22 cellular contexts compared by ENCODE assay signal in the genomic region with DNA sequence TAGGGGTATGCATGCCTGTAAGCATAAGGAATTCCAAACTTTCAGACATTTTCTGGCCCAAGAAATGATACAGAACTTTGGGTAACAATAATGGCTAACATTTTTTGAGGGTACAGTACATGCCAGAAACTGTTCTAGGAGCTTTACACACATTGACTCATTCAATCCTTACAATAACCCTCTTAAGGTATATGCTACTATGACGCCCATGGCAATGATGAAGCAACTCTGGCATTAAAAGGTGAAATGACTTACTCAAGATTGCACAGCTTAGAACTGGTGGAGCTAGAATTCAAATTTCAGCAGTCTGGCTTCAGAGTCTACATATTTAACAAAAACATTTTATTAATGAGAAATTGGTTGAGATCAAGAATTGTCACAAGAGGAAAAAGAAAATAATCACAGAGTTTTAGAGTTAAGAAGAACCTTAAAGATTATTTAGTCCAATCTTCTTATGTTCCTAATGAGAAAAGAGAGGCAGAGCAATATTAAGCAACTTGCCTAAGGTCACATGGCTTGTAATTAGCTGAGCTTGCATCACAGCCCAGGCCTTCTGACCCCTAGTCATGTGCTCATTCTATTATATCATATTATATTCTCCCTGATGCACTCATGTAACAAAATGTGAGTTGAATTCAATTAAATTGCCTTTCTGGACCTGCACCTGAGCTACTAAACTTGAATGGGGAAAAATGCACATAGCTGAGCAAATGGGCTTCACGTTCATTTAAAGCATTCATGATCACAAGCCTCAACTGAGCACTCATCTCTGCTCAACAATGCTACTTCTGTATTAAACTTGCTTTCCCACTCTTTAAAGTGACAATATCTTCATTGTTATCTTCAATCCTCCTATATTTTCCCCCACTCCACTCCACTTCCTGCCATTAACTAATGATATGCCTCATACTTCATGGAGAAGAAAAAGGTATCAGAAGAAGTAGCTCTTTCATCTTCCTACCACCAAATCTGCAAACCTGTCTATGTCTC.
DNase-seq lines count a peak whose midpoint lies in the region; ATAC-seq, FAIRE-seq and TF ChIP-seq lines count a peak whose summit lies in the region.
"Had no signal": no experiment of that assay in that cellular context is flagged by ENCODE, and none has a peak within 500 bp of the region (broad histone marks: within the 10 kb centered on the region; RNA-seq: fewer than 3 reads in every experiment).

No MANE protein-coding gene starts in this region.

- H3K9ac ChIP-seq in trophoblast cell (ENCODE audit: low read length): no peak overlapping the region

- FAIRE-seq in GM12891 (lab: Jason Lieb, UNC): peak; percentile 74

- in situ Hi-C loops in SK-MEL-5 (cut with HindIII; ENCODE audit: low pct_unique_long_range_greater_than_20kb, low sequenced_read_pairs) (no loop called here), gastrocnemius medialis (cut with MboI; ENCODE audit: low sequenced_read_pairs in 4 of 4) (no loop called here)

- no peak overlapping the region for H3K14ac ChIP-seq in trophoblast cell (ENCODE audit: low read length)

- no peak overlapping the region for H2BK120ac ChIP-seq in trophoblast cell (ENCODE audit: insufficient read depth, low read length, poor library complexity)

- no peak overlapping the region for H2BK12ac ChIP-seq in trophoblast cell (ENCODE audit: low read length)

- TF ChIP-seq POLR2A in GM12891 (IDR thresholded peaks at IDR 0.05; ENCODE audit: low read depth, low read length) (no peak), gastrocnemius medialis (IDR thresholded peaks at IDR 0.05) (no peak)

- H3K79me2 ChIP-seq in trophoblast cell (ENCODE audit: control insufficient read depth, insufficient read depth, low read length, poor library complexity): no peaks in the 10 kb centered on the region

- TF ChIP-seq CTCF in epithelial cell of esophagus (IDR thresholded peaks at IDR 0.05; ENCODE audit: insufficient read depth, low read depth, low read length, missing control alignments) (no peak), natural killer cell (IDR thresholded peaks at IDR 0.05) (no peak), GM20000 (IDR thresholded peaks at IDR 0.05; ENCODE audit: extremely low read depth, missing control alignments) (no peak), gastrocnemius medialis (IDR thresholded peaks at IDR 0.05 in 4 of 5, conservative IDR thresholded peaks at IDR 0.05 in 1 of 5) (no peak)

- H3K36me3 ChIP-seq in trophoblast cell (ENCODE audit: control insufficient read depth in 1 of 2, insufficient read depth in 2 of 2, low read length in 2 of 2): no peaks in the 10 kb centered on the region
- no peaks in the 10 kb centered on the region for H3K36me3 ChIP-seq in gastrocnemius medialis
- H3K36me3 ChIP-seq: upper lobe of left lung had no signal

- no peaks in the 10 kb centered on the region for H3K79me1 ChIP-seq in trophoblast cell (ENCODE audit: low read length)

- H3K27me3 ChIP-seq in trophoblast cell (ENCODE audit: insufficient read depth, low read length) (no peaks in the 10 kb centered on the region), gastrocnemius medialis (no peaks in the 10 kb centered on the region)
- H3K27me3 ChIP-seq: upper lobe of left lung had no signal

- no peak overlapping the region for H3K4ac ChIP-seq in trophoblast cell (ENCODE audit: low read depth, low read length)

- H4K91ac ChIP-seq in trophoblast cell (ENCODE audit: low read depth, low read length): no peak overlapping the region

- H3K9me3 ChIP-seq in trophoblast cell (ENCODE audit: insufficient read depth, low read depth, low read length): no peaks in the 10 kb centered on the region
- no peaks in the 10 kb centered on the region for H3K9me3 ChIP-seq in gastrocnemius medialis
- H3K9me3 ChIP-seq: upper lobe of left lung had no signal

- H2AK5ac ChIP-seq in trophoblast cell (ENCODE audit: low read length): no peak overlapping the region

- H3K4me2 ChIP-seq in trophoblast cell (ENCODE audit: low read length): no peak overlapping the region

- H3K18ac ChIP-seq in trophoblast cell (ENCODE audit: low read length): no peak overlapping the region

- intact Hi-C loops in natural killer cell (cut with micrococcal nuclease) (no loop called here), gastrocnemius medialis (cut with DNase I; ENCODE audit: low total_unique reads) (no loop called here)

- H2AFZ ChIP-seq in trophoblast cell (ENCODE audit: insufficient read depth, low read length, poor library complexity): no peak overlapping the region

- no CpG with 5 or more reads among the region's 2 CpGs for WGBS in trophoblast cell (ENCODE audit: extremely low coverage, insufficient coverage, insufficient read length)

- no peak overlapping the region for H4K8ac ChIP-seq in trophoblast cell (ENCODE audit: low read depth, low read length)

- H3K4me3 Mint-ChIP-seq in natural killer cell: no peak overlapping the region
- H3K4me3 Mint-ChIP-seq: activated naive CD8-positive, alpha-beta T cell treated with anti-CD3 and anti-CD28 coated beads, Interleukin-2, amount 50 U/mL, for 24 hours; CD8-positive, alpha-beta T cell; central memory CD8-positive, alpha-beta T cell; effector memory CD8-positive, alpha-beta T cell had no signal

- no peak for DNase-seq in GM12891 (ENCODE audit: insufficient read length, low spot score)
- peak; percentile 90 for DNase-seq in SK-MEL-5 (ENCODE audit: low read depth, low spot score)
- peak; percentile 90 for DNase-seq in epithelial cell of esophagus (ENCODE audit: low read depth)
- peak; percentile 23 to 62 for DNase-seq in trophoblast cell
- DNase-seq in natural killer cell: no peak
- DNase-seq in GM20000 (ENCODE audit: low spot score): no peak
- no peak for DNase-seq in gastrocnemius medialis
- DNase-seq: activated CD4-positive, alpha-beta T cell treated with anti-CD3 and anti-CD28 coated beads for 1 hour; activated naive CD8-positive, alpha-beta T cell treated with anti-CD3 and anti-CD28 coated beads, Interleukin-2, amount 50 U/mL, for 24 hours; CD8-positive, alpha-beta T cell; effector memory CD8-positive, alpha-beta T cell; left cardiac atrium; NCI-H1048; NCI-H2081 treated with DMSO at 0.1 percent for 48 hours; NCI-H526; PC-3; stimulated activated naive CD4-positive, alpha-beta T cell treated with Interleukin-2 at 50 U/mL for 16 hours; T1000; upper lobe of left lung had no signal

- no peak overlapping the region for H3K4me3 ChIP-seq in epithelial cell of esophagus (ENCODE audit: low read length)
- no peak overlapping the region for H3K4me3 ChIP-seq in trophoblast cell (ENCODE audit: low read depth, low read length)
- no peak overlapping the region for H3K4me3 ChIP-seq in gastrocnemius medialis
- H3K4me3 ChIP-seq: SK-N-MC, upper lobe of left lung had no signal

- H3K27ac Mint-ChIP-seq in natural killer cell: no peak overlapping the region
- H3K27ac Mint-ChIP-seq: activated naive CD8-positive, alpha-beta T cell treated with anti-CD3 and anti-CD28 coated beads, Interleukin-2, amount 50 U/mL, for 24 hours; CD8-positive, alpha-beta T cell; effector memory CD8-positive, alpha-beta T cell had no signal

- peaks cover 6 to 29% of the 10 kb centered on the region in 2 donors for H3K4me1 Mint-ChIP-seq in natural killer cell

- H3K27me3 Mint-ChIP-seq in natural killer cell (ENCODE audit: low read depth in 2 of 2): no peaks in the 10 kb centered on the region
- H3K27me3 Mint-ChIP-seq: activated naive CD8-positive, alpha-beta T cell treated with anti-CD3 and anti-CD28 coated beads, Interleukin-2, amount 50 U/mL, for 24 hours; central memory CD8-positive, alpha-beta T cell; effector memory CD8-positive, alpha-beta T cell had no signal

- H3K27ac ChIP-seq in trophoblast cell (ENCODE audit: low read depth, low read length) (no peak overlapping the region), gastrocnemius medialis (no peak overlapping the region)
- H3K27ac ChIP-seq: SK-N-MC, upper lobe of left lung had no signal

- H3K4me1 ChIP-seq in trophoblast cell (ENCODE audit: control insufficient read depth in 1 of 2, insufficient read depth in 2 of 2, low read length in 2 of 2) (no peaks in the 10 kb centered on the region), gastrocnemius medialis (no peaks in the 10 kb centered on the region)
- H3K4me1 ChIP-seq: upper lobe of left lung had no signal

- no peaks in the 10 kb centered on the region for H3K9me3 Mint-ChIP-seq in natural killer cell
- H3K9me3 Mint-ChIP-seq: activated naive CD8-positive, alpha-beta T cell treated with anti-CD3 and anti-CD28 coated beads, Interleukin-2, amount 50 U/mL, for 24 hours; CD8-positive, alpha-beta T cell; central memory CD8-positive, alpha-beta T cell; effector memory CD8-positive, alpha-beta T cell had no signal

- no peak overlapping the region for H3K23ac ChIP-seq in trophoblast cell (ENCODE audit: low read length)

- H4K12ac ChIP-seq in trophoblast cell (ENCODE audit: low read depth, low read length): no peak overlapping the region

- no peaks in the 10 kb centered on the region for H3K36me3 Mint-ChIP-seq in natural killer cell
- H3K36me3 Mint-ChIP-seq: CD8-positive, alpha-beta T cell had no signal

- H2BK5ac ChIP-seq in trophoblast cell (ENCODE audit: low read depth, low read length, poor library complexity): no peak overlapping the region

- no peak for ATAC-seq in HG03159 (IDR thresholded peaks at IDR 0.05; ENCODE audit: unreplicated experiment)
- ATAC-seq in natural killer cell: no peak
- ATAC-seq in gastrocnemius medialis: no peak
- ATAC-seq: activated naive CD8-positive, alpha-beta T cell treated with anti-CD3 and anti-CD28 coated beads, Interleukin-2, amount 50 U/mL, for 24 hours; CD8-positive, alpha-beta T cell; effector memory CD8-positive, alpha-beta T cell; left cardiac atrium; PC-3 had no signal

TF ChIP-seq in GM12891, 5 proteins besides CTCF, POLR2A, EP300 and RAD21:
- no peak for TF ChIP-seq POLR2AphosphoS5 (IDR thresholded peaks at IDR 0.05; ENCODE audit: low read depth, low read length)
- no peak for TF ChIP-seq TAF1 (IDR thresholded peaks at IDR 0.05; ENCODE audit: low read depth, low read length)

Comparison
In these comparisons a context has a peak if more than half of its experiments do, and no peak if none do; other contexts are left out.
1. DNase-seq: peak in SK-MEL-5 (single experiment), epithelial cell of esophagus (single experiment) and trophoblast cell (2 of 2); none in GM12891 (single experiment), natural killer cell (single experiment), GM20000 (single experiment) and gastrocnemius medialis (0 of 2).